Comparison of ENCODE assay signal across 8 cellular contexts in the genomic region with DNA sequence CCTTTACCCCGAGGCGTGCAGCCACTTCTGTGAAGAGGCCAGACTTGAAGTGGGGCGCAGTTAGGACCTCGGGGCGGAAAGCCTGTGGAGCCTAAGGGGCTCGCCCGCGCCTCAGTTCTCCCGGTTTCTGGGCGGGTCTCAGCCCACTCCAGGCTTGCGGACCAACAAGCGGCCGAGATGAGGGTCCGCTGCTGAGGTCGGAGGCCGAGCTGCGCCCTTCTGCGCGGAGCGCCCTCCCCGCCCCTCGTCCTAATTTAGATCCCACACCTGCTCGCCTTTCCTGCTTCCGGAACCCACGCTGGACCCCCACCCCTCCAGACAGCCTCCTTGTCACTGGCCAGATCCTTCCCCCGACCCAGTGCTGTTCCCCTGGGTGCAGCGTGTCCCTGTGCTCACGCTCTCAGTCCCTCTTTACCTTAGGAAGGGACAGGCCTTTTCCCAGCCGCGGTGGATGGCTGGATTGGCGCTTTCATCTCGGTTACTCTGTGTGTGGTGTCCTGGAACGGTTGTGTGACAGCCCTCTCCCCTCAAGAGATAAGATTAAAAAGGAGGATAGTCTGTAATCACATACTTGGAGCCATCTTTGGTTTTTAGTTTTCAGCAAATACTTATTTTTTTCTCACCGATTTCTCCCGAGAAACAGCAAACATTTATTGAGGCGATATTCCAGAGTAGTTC. TPM values are rescaled to one million over a fixed set of nuclear protein-coding genes. Genes with fewer than 3 reads are reported as not detected.
DNase-seq lines count a peak whose midpoint lies in the region; ATAC-seq lines count a peak whose summit lies in the region.

No MANE protein-coding gene starts in this region.

- H3K9me3 ChIP-seq in duodenal mucosa (ENCODE audit: control insufficient read depth in 1 of 2, low read length in 2 of 2): no peaks in the 10 kb centered on the region

- H3K27me3 ChIP-seq in duodenal mucosa (ENCODE audit: control insufficient read depth in 1 of 2, insufficient read depth in 2 of 2, low read length in 2 of 2): no peaks in the 10 kb centered on the region

- peak overlapping the region; percentile 91 for H3K27ac ChIP-seq in duodenal mucosa (ENCODE audit: low read depth, low read length)

- POLR2A ChIA-PET in naive thymus-derived CD8-positive, alpha-beta T cell (lab: Charles Lee): interaction anchor here (1.2 to 11.1 kb wide), 7 partner anchors 14 to 126 kb away, joined by 3 to 367 read pairs (median 4); a partner anchor contains a TSS

- H3K4me1 ChIP-seq in duodenal mucosa (ENCODE audit: control insufficient read depth in 1 of 2, insufficient read depth in 2 of 2, low read length in 2 of 2): peaks cover 26 to 32% of the 10 kb centered on the region in 2 donors

- H3K4me3 Mint-ChIP-seq in activated CD8-positive, alpha-beta memory T cell treated with anti-CD3 and anti-CD28 coated beads, Interleukin-2, amount 10 ng/mL, durations not matched to agents 7 days and 5 days: peak overlapping the region; percentile 89
- H3K4me3 Mint-ChIP-seq in naive thymus-derived CD8-positive, alpha-beta T cell: peak overlapping the region; percentile 82 to 91 (median 89)

- no peak for ATAC-seq in activated CD8-positive, alpha-beta memory T cell treated with anti-CD3 and anti-CD28 coated beads, Interleukin-2, amount 10 ng/mL, durations not matched to agents 7 days and 5 days
- no peak for ATAC-seq in naive thymus-derived CD8-positive, alpha-beta T cell
- no peak for ATAC-seq in GM21528 (IDR thresholded peaks at IDR 0.05; ENCODE audit: low FRiP score, unreplicated experiment)

- DNase-seq in activated CD8-positive, alpha-beta memory T cell treated with anti-CD3 and anti-CD28 coated beads, Interleukin-2, amount 10 ng/mL, durations not matched to agents 7 days and 5 days: no peak
- DNase-seq in activated CD8-positive, alpha-beta memory T cell treated with anti-CD3 and anti-CD28 coated beads, Interleukin-2, amount 50 U/mL, for 48 hours: no peak
- DNase-seq in NCI-H69 (lab: John Stamatoyannopoulos, UW) (peak; percentile 73), HuH-7.5 (ENCODE audit: low spot score) (no peak), pons (ENCODE audit: low spot score) (no peak)
- DNase-seq in naive thymus-derived CD8-positive, alpha-beta T cell: no peak

- H3K4me1 Mint-ChIP-seq in activated CD8-positive, alpha-beta memory T cell treated with anti-CD3 and anti-CD28 coated beads, Interleukin-2, amount 10 ng/mL, durations not matched to agents 7 days and 5 days: peaks cover 40% of the 10 kb centered on the region
- H3K4me1 Mint-ChIP-seq in naive thymus-derived CD8-positive, alpha-beta T cell: peaks cover 39 to 60% (median 49%) of the 10 kb centered on the region in 4 donors

- CTCF ChIA-PET in activated CD8-positive, alpha-beta memory T cell treated with anti-CD3 and anti-CD28 coated beads, Interleukin-2, amount 10 ng/mL, durations not matched to agents 7 days and 5 days (lab: Charles Lee): interaction anchor here (1.8 to 6.6 kb wide), 6 partner anchors 10 to 145 kb away, joined by 5 to 67 read pairs (median 22); a partner anchor contains a TSS

- peaks cover 10 to 15% of the 10 kb centered on the region in 2 donors for H3K36me3 ChIP-seq in duodenal mucosa (ENCODE audit: control insufficient read depth in 1 of 2, insufficient read depth in 2 of 2, low read length in 2 of 2)

- peak overlapping the region; percentile 94 for H3K27ac Mint-ChIP-seq in activated CD8-positive, alpha-beta memory T cell treated with anti-CD3 and anti-CD28 coated beads, Interleukin-2, amount 10 ng/mL, durations not matched to agents 7 days and 5 days
- H3K27ac Mint-ChIP-seq in naive thymus-derived CD8-positive, alpha-beta T cell: peak overlapping the region; percentile 83 to 99 (median 94)

- peak overlapping the region; percentile 94 for H3K9ac ChIP-seq in duodenal mucosa (ENCODE audit: low read depth in 1 of 2, low read length in 2 of 2)

- H3K27me3 Mint-ChIP-seq in activated CD8-positive, alpha-beta memory T cell treated with anti-CD3 and anti-CD28 coated beads, Interleukin-2, amount 10 ng/mL, durations not matched to agents 7 days and 5 days: no peaks in the 10 kb centered on the region
- no peaks in the 10 kb centered on the region for H3K27me3 Mint-ChIP-seq in naive thymus-derived CD8-positive, alpha-beta T cell

- H3K9me3 Mint-ChIP-seq in activated CD8-positive, alpha-beta memory T cell treated with anti-CD3 and anti-CD28 coated beads, Interleukin-2, amount 10 ng/mL, durations not matched to agents 7 days and 5 days (ENCODE audit: low read depth): no peaks in the 10 kb centered on the region
- no peaks in the 10 kb centered on the region for H3K9me3 Mint-ChIP-seq in naive thymus-derived CD8-positive, alpha-beta T cell

- peaks cover 11% of the 10 kb centered on the region for H3K36me3 Mint-ChIP-seq in activated CD8-positive, alpha-beta memory T cell treated with anti-CD3 and anti-CD28 coated beads, Interleukin-2, amount 10 ng/mL, durations not matched to agents 7 days and 5 days
- peaks cover 0 to 23% (median 2%) of the 10 kb centered on the region in 3 donors for H3K36me3 Mint-ChIP-seq in naive thymus-derived CD8-positive, alpha-beta T cell

- H3K4me3 ChIP-seq in duodenal mucosa (ENCODE audit: low read depth in 1 of 2, low read length in 2 of 2): peak overlapping the region; percentile 78 to 93

RNA-seq across cellular contexts. Expression of a gene that starts 0.9 kb away (rescaled TPM):
- 100 to 1,000 TPM; 106 to 122 TPM for total RNA-seq in activated CD8-positive, alpha-beta memory T cell treated with anti-CD3 and anti-CD28 coated beads, Interleukin-2, amount 10 ng/mL, durations not matched to agents 7 days and 5 days
- total RNA-seq in naive thymus-derived CD8-positive, alpha-beta T cell: 100 to 1,000 TPM; 125 TPM
- polyA plus RNA-seq in naive thymus-derived CD8-positive, alpha-beta T cell: 10 to 100 TPM in 2 of 3 donors, 1 to 10 TPM in 1; 9.3 to 14.2 (median 10.6) TPM

RNA-seq across cellular contexts. Expression of a gene that starts 13.8 kb away (rescaled TPM):
- 10 to 100 TPM; 31.4 to 34.1 TPM for total RNA-seq in activated CD8-positive, alpha-beta memory T cell treated with anti-CD3 and anti-CD28 coated beads, Interleukin-2, amount 10 ng/mL, durations not matched to agents 7 days and 5 days
- 10 to 100 TPM; 45.8 to 50.5 TPM for total RNA-seq in naive thymus-derived CD8-positive, alpha-beta T cell
- polyA plus RNA-seq in naive thymus-derived CD8-positive, alpha-beta T cell: 10 to 100 TPM; 22.1 to 30.2 (median 25.5) TPM

RNA-seq across cellular contexts. Expression of a gene that starts 18.9 kb away (rescaled TPM):
- 100 to 1,000 TPM; 128 to 158 TPM for total RNA-seq in activated CD8-positive, alpha-beta memory T cell treated with anti-CD3 and anti-CD28 coated beads, Interleukin-2, amount 10 ng/mL, durations not matched to agents 7 days and 5 days
- 100 to 1,000 TPM; 348 to 362 TPM for total RNA-seq in naive thymus-derived CD8-positive, alpha-beta T cell
- 10 to 100 TPM; 41.5 to 94.2 (median 73.3) TPM for polyA plus RNA-seq in naive thymus-derived CD8-positive, alpha-beta T cell

RNA-seq across cellular contexts. Expression of a gene that starts 30.1 kb away (rescaled TPM):
- under 1 TPM in 1 of 2 experiments, not detected in 1; 0.26 TPM for total RNA-seq in activated CD8-positive, alpha-beta memory T cell treated with anti-CD3 and anti-CD28 coated beads, Interleukin-2, amount 10 ng/mL, durations not matched to agents 7 days and 5 days
- total RNA-seq in naive thymus-derived CD8-positive, alpha-beta T cell: not detected
- under 1 TPM in 1 of 3 donors, not detected in 2; 0.09 TPM for polyA plus RNA-seq in naive thymus-derived CD8-positive, alpha-beta T cell

RNA-seq across cellular contexts. Expression of a gene that starts 58.9 kb away (rescaled TPM):
- total RNA-seq in activated CD8-positive, alpha-beta memory T cell treated with anti-CD3 and anti-CD28 coated beads, Interleukin-2, amount 10 ng/mL, durations not matched to agents 7 days and 5 days: 10 to 100 TPM; 19.8 to 23.1 TPM
- 1 to 10 TPM in 1 of 2 experiments, under 1 TPM in 1; 0.88 to 1.2 TPM for total RNA-seq in naive thymus-derived CD8-positive, alpha-beta T cell
- under 1 TPM in 2 of 3 donors, not detected in 1; 0.08 to 0.24 TPM for polyA plus RNA-seq in naive thymus-derived CD8-positive, alpha-beta T cell
